Comparison of ENCODE assay signal across 8 cellular contexts in genomic region chr19:40717880-40718773, GRCh38. TPM values are rescaled to one million over a fixed set of nuclear protein-coding genes. Genes with fewer than 3 reads are reported as not detected.
DNase-seq lines count a peak whose midpoint lies in the region; ATAC-seq and TF ChIP-seq lines count a peak whose summit lies in the region.

No MANE protein-coding gene starts in this region.

- POLR2A ChIA-PET in AG04449 (lab: Yijun Ruan, JAX): interaction anchor here (1.5 kb wide), 2 partner anchors 27 to 80 kb away, joined by 7 to 8 read pairs; partner anchors contain the start of genes EGLN2 and NUMBL

- CTCF ChIA-PET in AG04449 (lab: Yijun Ruan, JAX): no interaction called here

- no peak for ATAC-seq in GM21360 (IDR thresholded peaks at IDR 0.05; ENCODE audit: unreplicated experiment)

- H3K36me3 ChIP-seq in subcutaneous abdominal adipose tissue (ENCODE audit: control insufficient read depth in 5 of 5, insufficient read depth in 5 of 5, low read length in 5 of 5): peaks cover 0 to 11% (median 3%) of the 10 kb centered on the region in 5 donors

- peak overlapping the region; percentile 99 for H3K27ac ChIP-seq in subcutaneous abdominal adipose tissue (ENCODE audit: low read depth, low read length)

- no peaks in the 10 kb centered on the region for H3K9me3 ChIP-seq in subcutaneous abdominal adipose tissue (ENCODE audit: control insufficient read depth in 5 of 5, low read length in 5 of 5)

- no peak for TF ChIP-seq CTCF in AG04449 (IDR thresholded peaks at IDR 0.05; ENCODE audit: insufficient read depth, low read length, missing control alignments)

- peaks cover 0 to 8% (median 0%) of the 10 kb centered on the region in 5 donors for H3K27me3 ChIP-seq in subcutaneous abdominal adipose tissue (ENCODE audit: control insufficient read depth in 5 of 5, insufficient read depth in 4 of 5, low read length in 5 of 5)

- DNase-seq in AG04449 (ENCODE audit: low read depth, low spot score): no peak
- DNase-seq in Jurkat, Clone E6-1 (ENCODE audit: low read depth, low spot score): no peak
- DNase-seq in astrocyte of the hippocampus (ENCODE audit: low read depth, low spot score): peak; percentile 16
- peak; percentile 44 for DNase-seq in kidney tubule cell (ENCODE audit: low spot score)
- no peak for DNase-seq in cortex of kidney (lab: John Stamatoyannopoulos, UW)
- DNase-seq in NCI-H1048 (lab: John Stamatoyannopoulos, UW): no peak

- H3K4me1 ChIP-seq in subcutaneous abdominal adipose tissue (ENCODE audit: control insufficient read depth in 5 of 5, insufficient read depth in 5 of 5, low read length in 5 of 5): peaks cover 23 to 83% (median 78%) of the 10 kb centered on the region in 5 donors

- H3K4me3 ChIP-seq in AG04449 (ENCODE audit: low read depth, low read length): peak overlapping the region; percentile 77
- peak overlapping the region; percentile 89 for H3K4me3 ChIP-seq in Jurkat, Clone E6-1 (ENCODE audit: low read length)
- H3K4me3 ChIP-seq in subcutaneous abdominal adipose tissue (ENCODE audit: low read depth in 1 of 5, low read length in 5 of 5): peak overlapping the region; percentile 86 to 99 (median 97)

- H3K9ac ChIP-seq in subcutaneous abdominal adipose tissue (ENCODE audit: low read length in 5 of 5): peak overlapping the region; percentile 95 to 100 (median 99)

RNA-seq across cellular contexts. Expression of gene ITPKC, which starts 1.2 kb away (rescaled TPM):
- 6.9 TPM for polyA plus RNA-seq in Jurkat, Clone E6-1 (2012; ENCODE audit: insufficient read depth, insufficient read length)

RNA-seq across cellular contexts. Expression of gene COQ8B, which starts 1.4 kb away (rescaled TPM):
- polyA plus RNA-seq in Jurkat, Clone E6-1 (2012; ENCODE audit: insufficient read depth, insufficient read length): 30.5 TPM

RNA-seq across cellular contexts. Expression of gene NUMBL, which starts 27.7 kb away (rescaled TPM):
- polyA plus RNA-seq in Jurkat, Clone E6-1 (2012; ENCODE audit: insufficient read depth, insufficient read length): 5.8 TPM

RNA-seq across cellular contexts. Expression of gene ACTMAP, which starts 32.1 kb away (rescaled TPM):
- polyA plus RNA-seq in Jurkat, Clone E6-1 (2012; ENCODE audit: insufficient read depth, insufficient read length): 25.9 TPM

RNA-seq across cellular contexts. Expression of gene SNRPA, which starts 32.9 kb away (rescaled TPM):
- 297 TPM for polyA plus RNA-seq in Jurkat, Clone E6-1 (2012; ENCODE audit: insufficient read depth, insufficient read length)

Comparison
In these comparisons a context has a peak if more than half of its experiments do, and no peak if none do; other contexts are left out.
1. DNase-seq: peak in astrocyte of the hippocampus (single experiment) and kidney tubule cell (single experiment); none in AG04449 (single experiment), Jurkat, Clone E6-1 (single experiment), cortex of kidney (single experiment) and NCI-H1048 (single experiment).
2. Peak in every context shown above with its lines, with median percentiles within 50 percentile points of each other: H3K4me3 ChIP-seq.